Comparison of ENCODE assay signal across 9 cellular contexts in genomic region chr6:3456395-3456767, GRCh38. TPM values are rescaled to one million over a fixed set of nuclear protein-coding genes. Genes with fewer than 3 reads are reported as not detected.
DNase-seq lines count a peak whose midpoint lies in the region; ATAC-seq and TF ChIP-seq lines count a peak whose summit lies in the region.
"Had no signal": no experiment of that assay in that cellular context is flagged by ENCODE, and none has a peak within 500 bp of the region (broad histone marks: within the 10 kb centered on the region; RNA-seq: fewer than 3 reads in every experiment).

No MANE protein-coding gene starts in this region.

- peak overlapping the region; percentile 54 to 84 (median 64) for H3K4me3 ChIP-seq in heart left ventricle
- H3K4me3 ChIP-seq in OCI-LY3 (ENCODE audit: low read length) = peak overlapping the region; percentile 87

- H3K79me2 ChIP-seq in OCI-LY3 (ENCODE audit: low read length) = no peaks in the 10 kb centered on the region

- H3K27ac Mint-ChIP-seq in stimulated activated naive CD8-positive, alpha-beta T cell treated with anti-CD3 and anti-CD28 coated beads, Interleukin-15, amount 100 ng/mL, for 72 hours = no peak overlapping the region

- TF ChIP-seq CTCF in heart left ventricle (IDR thresholded peaks at IDR 0.05) (no peak), OCI-LY3 (IDR thresholded peaks at IDR 0.05; ENCODE audit: low read depth, low read length) (no peak)

- peak overlapping the region; percentile 94 for H3K4me2 ChIP-seq in OCI-LY3 (ENCODE audit: low read length)

- ATAC-seq in heart left ventricle (no peak), left cardiac atrium (no peak), GM18870 (IDR thresholded peaks at IDR 0.05; ENCODE audit: unreplicated experiment) (no peak)
- ATAC-seq in stimulated activated naive CD8-positive, alpha-beta T cell treated with anti-CD3 and anti-CD28 coated beads, Interleukin-15, amount 100 ng/mL, for 72 hours = peak; percentile 60

- H3K27me3 ChIP-seq in heart left ventricle (peaks cover 0 to 60% (median 3%) of the 10 kb centered on the region in 9 donors), OCI-LY3 (ENCODE audit: low read depth, low read length) (peaks cover 15% of the 10 kb centered on the region; the same call in 1 of the 2 replicates)

- H3K9me3 Mint-ChIP-seq in stimulated activated naive CD8-positive, alpha-beta T cell treated with anti-CD3 and anti-CD28 coated beads, Interleukin-15, amount 100 ng/mL, for 72 hours = no peaks in the 10 kb centered on the region
- H3K9me3 Mint-ChIP-seq: brain had no signal

- TF ChIP-seq POLR2A in heart left ventricle (IDR thresholded peaks at IDR 0.05) = no peak

- no peak overlapping the region for H2AFZ ChIP-seq in OCI-LY3 (ENCODE audit: low read depth, low read length)

- peak overlapping the region in 1 of 12 donors; percentile 53 for H3K27ac ChIP-seq in heart left ventricle
- H3K27ac ChIP-seq in OCI-LY3 (ENCODE audit: low read length) = no peak overlapping the region

- intact Hi-C loops in heart left ventricle (cut with DNase I) = loop anchor here in 9 of 10 donors (5.0 to 10.0 kb wide), 6 partner anchors 162 to 278 kb away; no protein-coding TSS in a partner anchor
- intact Hi-C loops in left cardiac atrium (cut with DNase I) = loop anchor here in 1 of 2 donors (10.0 kb wide), 2 partner anchors 162 to 278 kb away; no protein-coding TSS in a partner anchor

- H3K36me3 ChIP-seq in heart left ventricle (no peaks in the 10 kb centered on the region), OCI-LY3 (replicated peaks; ENCODE audit: low read depth, low read length) (no peaks in the 10 kb centered on the region)

- no peaks in the 10 kb centered on the region for H4K20me1 ChIP-seq in OCI-LY3 (ENCODE audit: insufficient read depth, low read length)

- 0 to 1% (median 0%) methylated on average over 7 to 66 of the region's 66 CpGs for WGBS in heart left ventricle, 4 donors

- H3K4me3 Mint-ChIP-seq in stimulated activated naive CD8-positive, alpha-beta T cell treated with anti-CD3 and anti-CD28 coated beads, Interleukin-15, amount 100 ng/mL, for 72 hours = no peak overlapping the region

- H3K9ac ChIP-seq in OCI-LY3 (ENCODE audit: low read length) = peak overlapping the region; percentile 66

- peaks cover 12% of the 10 kb centered on the region for H3K4me1 Mint-ChIP-seq in stimulated activated naive CD8-positive, alpha-beta T cell treated with anti-CD3 and anti-CD28 coated beads, Interleukin-15, amount 100 ng/mL, for 72 hours

- DNase-seq in heart left ventricle (no peak), left cardiac atrium (no peak), hepatic stellate cell (ENCODE audit: low spot score) (peak; percentile 43), dedifferentiated amniotic fluid mesenchymal stem cell (ENCODE audit: extremely low spot score) (no peak), SHP77 treated with DMSO at 0.1 percent for 48 hours (lab: John Stamatoyannopoulos, UW) (no peak)
- DNase-seq in stimulated activated naive CD8-positive, alpha-beta T cell treated with anti-CD3 and anti-CD28 coated beads, Interleukin-15, amount 100 ng/mL, for 72 hours = no peak

- peaks cover 28% of the 10 kb centered on the region for H3K27me3 Mint-ChIP-seq in stimulated activated naive CD8-positive, alpha-beta T cell treated with anti-CD3 and anti-CD28 coated beads, Interleukin-15, amount 100 ng/mL, for 72 hours
- H3K27me3 Mint-ChIP-seq: brain had no signal

- H3K4me1 ChIP-seq in heart left ventricle (peaks cover 0 to 41% (median 29%) of the 10 kb centered on the region in 12 donors), OCI-LY3 (ENCODE audit: low read length) (peaks cover 24% of the 10 kb centered on the region)

- no peaks in the 10 kb centered on the region for H3K9me3 ChIP-seq in heart left ventricle
- no peaks in the 10 kb centered on the region for H3K9me3 ChIP-seq in OCI-LY3 (ENCODE audit: insufficient read depth, low read length)

RNA-seq across cellular contexts. Expression of gene SLC22A23, which starts 0.5 kb away (rescaled TPM):
- total RNA-seq in heart left ventricle (10 to 100 TPM in 1 of 9 donors, 1 to 10 TPM in 8; 4.4 to 12.4 (median 5.2) TPM), left cardiac atrium (1 to 10 TPM; 4.3 to 5.5 TPM)
- 1 to 10 TPM; 2.9 to 3.7 TPM for polyA plus RNA-seq in heart left ventricle
